In genomic region chr16:25007284-25007984, GRCh38 we compare ENCODE assay signal across 9 cellular contexts. TPM values are rescaled to one million over a fixed set of nuclear protein-coding genes. Genes with fewer than 3 reads are reported as not detected.
DNase-seq lines count a peak whose midpoint lies in the region; ATAC-seq and TF ChIP-seq lines count a peak whose summit lies in the region.
"Had no signal": no experiment of that assay in that cellular context is flagged by ENCODE, and none has a peak within 500 bp of the region (broad histone marks: within the 10 kb centered on the region; RNA-seq: fewer than 3 reads in every experiment).

No MANE protein-coding gene starts in this region.

- H3K23ac ChIP-seq in mesenchymal stem cell (ENCODE audit: low read length in 2 of 2) = no peak overlapping the region

- H3K79me1 ChIP-seq in mesenchymal stem cell (replicated peaks; ENCODE audit: low read length, poor library complexity, severe bottlenecking) = peaks cover 5% of the 10 kb centered on the region

- no peak overlapping the region for H2BK12ac ChIP-seq in mesenchymal stem cell (ENCODE audit: low read length in 2 of 2)

- POLR2A ChIA-PET in HEK293 (lab: Yijun Ruan, JAX) = no interaction called here

- no peak overlapping the region for H4K8ac ChIP-seq in mesenchymal stem cell (ENCODE audit: low read length)

- in situ Hi-C loops in astrocyte of the spinal cord (cut with HindIII; ENCODE audit: low sequenced_read_pairs) = no loop called here

- H4K91ac ChIP-seq in mesenchymal stem cell (ENCODE audit: low read length) = no peak overlapping the region

- 89% methylated on average over 7 of the region's 7 CpGs for WGBS in mesenchymal stem cell

- H3K9me3 ChIP-seq in HEK293 (ENCODE audit: control insufficient read depth, insufficient read depth, low read depth, low read length) (no peaks in the 10 kb centered on the region), mesenchymal stem cell (ENCODE audit: control insufficient read depth, low read length) (no peaks in the 10 kb centered on the region)

- no peak overlapping the region for H3K27ac ChIP-seq in HEK293 (ENCODE audit: extremely low read depth, low read depth, low read length)
- H3K27ac ChIP-seq in mesenchymal stem cell (ENCODE audit: low read length, poor library complexity, severe bottlenecking) = no peak overlapping the region

- no peak overlapping the region for H3K4me2 ChIP-seq in mesenchymal stem cell (ENCODE audit: low read length, poor library complexity, severe bottlenecking)

- peak; percentile 72 for DNase-seq in AG10803 (ENCODE audit: low read depth)
- peak; percentile 91 for DNase-seq in astrocyte of the spinal cord (ENCODE audit: low read depth, low spot score)
- no peak for DNase-seq in mesenchymal stem cell
- no peak for DNase-seq in activated gamma-delta T cell (lab: John Stamatoyannopoulos, UW)
- no peak for DNase-seq in HUDEP-2 (lab: John Stamatoyannopoulos, UW; ENCODE audit: unreplicated experiment in 76 of 76)
- no peak for DNase-seq in HT-29 (ENCODE audit: low spot score)
- DNase-seq: activated naive CD4-positive, alpha-beta T cell treated with Interleukin-2 at 50 U/mL for 16 hours had no signal

- H2AK5ac ChIP-seq in mesenchymal stem cell (ENCODE audit: low read length, severe bottlenecking) = no peak overlapping the region

- ATAC-seq in GM21367 (IDR thresholded peaks at IDR 0.05; ENCODE audit: unreplicated experiment) = no peak

- H3K36me3 ChIP-seq in HEK293 (ENCODE audit: control insufficient read depth in 2 of 2, insufficient read depth in 1 of 2, low read length in 2 of 2) (peaks cover 0 to 7% of the 10 kb centered on the region in 2 experiments; a peak in 2 of 3 replicates), mesenchymal stem cell (ENCODE audit: control insufficient read depth in 1 of 2, insufficient read depth in 2 of 2, low read depth in 1 of 2, low read length in 2 of 2) (peaks cover 0 to 7% of the 10 kb centered on the region in 2 experiments)

- CTCF ChIA-PET in HEK293 (lab: Yijun Ruan, JAX) = no interaction called here

- H3K14ac ChIP-seq in mesenchymal stem cell (ENCODE audit: low read length in 2 of 2) = peak overlapping the region in 1 of 2 experiments; percentile 72

- no peak overlapping the region for H3K4ac ChIP-seq in mesenchymal stem cell (ENCODE audit: low read depth in 1 of 2, low read length in 2 of 2)

- no peak overlapping the region for H2BK15ac ChIP-seq in mesenchymal stem cell (ENCODE audit: low read depth, poor library complexity, severe bottlenecking)

- H2BK120ac ChIP-seq in mesenchymal stem cell (ENCODE audit: low read depth, low read length) = no peak overlapping the region

- no peak overlapping the region for H2BK5ac ChIP-seq in mesenchymal stem cell (ENCODE audit: low read depth, low read length, poor library complexity, severe bottlenecking)

- no peaks in the 10 kb centered on the region for H3K27me3 ChIP-seq in mesenchymal stem cell (ENCODE audit: control insufficient read depth in 1 of 2, insufficient read depth in 1 of 2, low read length in 2 of 2)

- H2AFZ ChIP-seq in mesenchymal stem cell (ENCODE audit: low read depth, low read length) = no peak overlapping the region

- H3K4me3 ChIP-seq in AG10803 (ENCODE audit: low read length) (no peak overlapping the region), HEK293 (ENCODE audit: low read depth, low read length) (no peak overlapping the region), astrocyte of the spinal cord (ENCODE audit: low read depth, low read length) (no peak overlapping the region), mesenchymal stem cell (ENCODE audit: insufficient read depth in 1 of 2, low read depth in 1 of 2, low read length in 2 of 2) (peak overlapping the region in 1 of 2 experiments; percentile 40)

- peak overlapping the region; percentile 37 for H3K9ac ChIP-seq in mesenchymal stem cell (ENCODE audit: low read length)

- peaks cover 31% of the 10 kb centered on the region for H3K4me1 ChIP-seq in HEK293 (ENCODE audit: control insufficient read depth, insufficient read depth, low read length)
- peaks cover 11% of the 10 kb centered on the region for H3K4me1 ChIP-seq in mesenchymal stem cell (ENCODE audit: control insufficient read depth, insufficient read depth, low read depth, low read length)

- no peak for TF ChIP-seq CTCF in AG10803 (conservative IDR thresholded peaks at IDR 0.05; ENCODE audit: low read length)
- TF ChIP-seq CTCF in HEK293 (tag by site-specific recombination; IDR thresholded peaks at IDR 0.05) = no peak
- no peak for TF ChIP-seq CTCF in astrocyte of the spinal cord (IDR thresholded peaks at IDR 0.05; ENCODE audit: low read depth, low read length)

- H3K18ac ChIP-seq in mesenchymal stem cell (ENCODE audit: low read depth in 1 of 2, low read length in 2 of 2) = peak overlapping the region in 1 of 2 experiments; percentile 37

TF ChIP-seq in HEK293, 187 proteins besides CTCF, POLR2A, EP300 and RAD21:
- TF ChIP-seq SCRT2 (tag by site-specific recombination; IDR thresholded peaks at IDR 0.05) (peak; percentile 73), SCRT1 (tag by site-specific recombination; IDR thresholded peaks at IDR 0.05; ENCODE audit: borderline replicate concordance) (peak; percentile 54; the same call in 1 of the 2 replicates), ZNF121 (tag by site-specific recombination; IDR thresholded peaks at IDR 0.05) (peak; percentile 33; the same call in 1 of the 2 replicates), ZSCAN23 (tag by site-specific recombination; IDR thresholded peaks at IDR 0.05) (no peak), ZNF670 (tag by site-specific recombination; IDR thresholded peaks at IDR 0.05; ENCODE audit: low read depth) (no peak), MZF1 (tag by site-specific recombination; IDR thresholded peaks at IDR 0.05; ENCODE audit: borderline replicate concordance) (peak; percentile 47; the same call in 1 of the 2 replicates)

RNA-seq across cellular contexts. Expression of gene ARHGAP17, which starts 7.7 kb away (rescaled TPM):
- 59.1 TPM for polyA plus RNA-seq in mesenchymal stem cell (2013, experiment 1 of 2)
- polyA plus RNA-seq in mesenchymal stem cell (2013, experiment 2 of 2) = 55.8 TPM
- 8.5 and 9.7 TPM in 2 replicates for total RNA-seq in HT-29 (2014; rRNA removed; shearing (Covaris generic))

Comparison
In these comparisons a context has a peak if more than half of its experiments do, and no peak if none do; other contexts are left out.
1. DNase-seq: peak in AG10803 (single experiment) and astrocyte of the spinal cord (single experiment); none in mesenchymal stem cell (single experiment), activated gamma-delta T cell (single experiment), HUDEP-2 (0 of 76) and HT-29 (single experiment).